In the genomic region with DNA sequence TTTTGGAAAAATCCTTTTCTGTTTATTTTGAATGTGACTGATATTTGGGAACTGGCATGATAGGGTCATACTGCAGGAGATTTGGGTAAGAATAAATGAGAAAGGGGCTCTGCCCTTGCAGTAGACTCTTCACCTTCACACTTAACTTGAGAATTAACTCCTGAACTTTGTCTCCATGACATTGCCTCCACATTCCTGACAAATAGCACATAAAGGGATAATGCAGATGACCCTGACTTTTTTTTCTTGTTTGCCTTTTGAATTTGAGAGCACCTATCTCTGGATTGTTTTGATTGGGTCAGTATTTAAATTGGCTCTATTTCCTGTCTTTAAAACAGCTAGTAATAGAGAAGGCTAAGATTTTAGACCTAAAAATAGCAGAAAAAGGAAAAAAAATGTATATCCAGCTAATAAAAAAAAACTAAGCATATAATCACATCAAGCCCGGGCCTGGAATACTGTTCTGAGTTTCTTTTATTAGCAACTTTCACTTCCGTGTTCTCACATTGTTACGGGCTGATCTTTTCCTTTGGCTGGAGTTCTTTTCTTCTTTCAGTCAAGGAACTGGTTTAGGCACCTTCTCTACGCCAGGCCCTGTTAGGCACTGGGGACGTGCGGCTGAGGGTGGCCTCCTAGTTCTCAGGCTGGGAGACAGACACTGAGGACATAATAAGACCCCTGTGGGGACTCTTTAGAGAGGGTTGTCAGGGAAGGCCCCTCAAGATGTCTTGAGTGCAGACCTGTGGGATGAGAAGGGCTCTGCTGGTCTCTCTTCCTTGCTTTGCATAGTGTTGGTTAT, we compare ENCODE assay signal across 1 cellular context.
TF ChIP-seq lines count a peak whose summit lies in the region.

No MANE protein-coding gene starts in this region.

TF ChIP-seq in GM12878, 131 proteins besides CTCF, POLR2A, EP300 and RAD21 (continued from another document):
- TF ChIP-seq, protein P1, sequence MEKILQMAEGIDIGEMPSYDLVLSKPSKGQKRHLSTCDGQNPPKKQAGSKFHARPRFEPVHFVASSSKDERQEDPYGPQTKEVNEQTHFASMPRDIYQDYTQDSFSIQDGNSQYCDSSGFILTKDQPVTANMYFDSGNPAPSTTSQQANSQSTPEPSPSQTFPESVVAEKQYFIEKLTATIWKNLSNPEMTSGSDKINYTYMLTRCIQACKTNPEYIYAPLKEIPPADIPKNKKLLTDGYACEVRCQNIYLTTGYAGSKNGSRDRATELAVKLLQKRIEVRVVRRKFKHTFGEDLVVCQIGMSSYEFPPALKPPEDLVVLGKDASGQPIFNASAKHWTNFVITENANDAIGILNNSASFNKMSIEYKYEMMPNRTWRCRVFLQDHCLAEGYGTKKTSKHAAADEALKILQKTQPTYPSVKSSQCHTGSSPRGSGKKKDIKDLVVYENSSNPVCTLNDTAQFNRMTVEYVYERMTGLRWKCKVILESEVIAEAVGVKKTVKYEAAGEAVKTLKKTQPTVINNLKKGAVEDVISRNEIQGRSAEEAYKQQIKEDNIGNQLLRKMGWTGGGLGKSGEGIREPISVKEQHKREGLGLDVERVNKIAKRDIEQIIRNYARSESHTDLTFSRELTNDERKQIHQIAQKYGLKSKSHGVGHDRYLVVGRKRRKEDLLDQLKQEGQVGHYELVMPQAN (conservative IDR thresholded peaks at IDR 0.05) = no peak
- TF ChIP-seq RBBP5 (conservative IDR thresholded peaks at IDR 0.05) = no peak
